In genomic region chrX:13940646-13941045, GRCh38 we compare ENCODE assay signal across 20 cellular contexts.
"Had no signal": no experiment of that assay in that cellular context is flagged by ENCODE, and none has a peak within 500 bp of the region (broad histone marks: within the 10 kb centered on the region; RNA-seq: fewer than 3 reads in every experiment).

No MANE protein-coding gene starts in this region.

- H3K36me3 ChIP-seq: cardiac muscle cell, gastroesophageal sphincter, stomach, vagina had no signal

- H3K4me2 ChIP-seq: smooth muscle cell had no signal

- H3K27ac ChIP-seq: cardiac muscle cell, gastroesophageal sphincter, stomach, testis, vagina had no signal

- ATAC-seq: activated T-cell treated with anti-CD3 and anti-CD28 coated beads, Interleukin-2, amount 50 U/mL, for 4 hours; gastroesophageal sphincter; stimulated activated memory B cell treated with anti-CD40 and anti-IgM and Interleukin-4, amounts not matched to agents 10 μg/mL and 1 μg/mL and 100 μg/mL, for 72 hours had no signal

- DNase-seq: activated CD4-positive, alpha-beta T cell treated with anti-CD3 and anti-CD28 coated beads for 4 hours; activated CD4-positive, alpha-beta T cell treated with anti-CD3 and anti-CD28 coated beads, Interleukin-2, amount 50 U/mL, for 48 hours; activated CD4-positive, CD25-positive, alpha-beta regulatory T cell; activated CD8-positive, alpha-beta memory T cell treated with anti-CD3 and anti-CD28 coated beads, Interleukin-2, amount 50 U/mL, for 48 hours; activated naive CD4-positive, alpha-beta T cell treated with Interleukin-2 at 50 U/mL for 16 hours; activated naive CD8-positive, alpha-beta T cell treated with anti-CD3 and anti-CD28 coated beads for 36 hours; activated T-cell treated with anti-CD3 and anti-CD28 coated beads, Interleukin-2, amount 50 U/mL, for 4 hours; head of caudate nucleus; naive B cell; posterior cingulate gyrus; stimulated activated CD4-positive, alpha-beta T cell treated with anti-CD3 and anti-CD28 coated beads, Interleukin-15, amount 100 ng/mL, for 24 hours; stomach; testis had no signal

- H3K27me3 ChIP-seq: cardiac muscle cell, gastroesophageal sphincter, testis, vagina had no signal

- FAIRE-seq: keratinocyte had no signal

- H3K4me1 ChIP-seq: testis had no signal

- H3K4me3 ChIP-seq: cardiac muscle cell, gastroesophageal sphincter, lung, smooth muscle cell, stomach, testis, vagina had no signal

- H3K9me3 ChIP-seq: gastroesophageal sphincter, testis, vagina had no signal
